ENCODE assay signal across 5 cellular contexts in genomic region chr1:185434721-185435120, GRCh38.
"Had no signal": no experiment of that assay in that cellular context is flagged by ENCODE, and none has a peak within 500 bp of the region (broad histone marks: within the 10 kb centered on the region; RNA-seq: fewer than 3 reads in every experiment).

No MANE protein-coding gene starts in this region.

- FAIRE-seq: HTR-8/SVneo had no signal

- H3K27ac ChIP-seq: HL-60 had no signal

- DNase-seq: IMR-90, KBM-7, KG1 had no signal
